In the genomic region with DNA sequence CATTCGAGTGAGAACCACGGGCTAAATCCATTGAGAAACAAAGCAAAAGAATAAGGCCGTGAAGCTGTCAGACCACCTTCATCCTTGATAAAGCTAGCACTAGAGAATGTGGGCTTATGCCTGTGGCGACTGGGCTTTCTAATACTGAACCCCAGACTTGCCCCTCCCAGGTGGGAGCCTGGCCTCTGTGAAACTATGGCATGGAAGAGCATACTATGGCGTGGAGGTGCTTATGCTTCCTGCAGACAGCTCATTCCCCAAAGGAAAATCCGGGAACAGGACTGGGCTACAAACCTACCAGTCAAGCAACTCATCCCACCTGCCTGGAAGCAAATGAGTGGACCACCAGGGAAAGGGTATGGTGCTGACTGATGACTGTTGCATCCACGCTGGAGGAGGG, we compare ENCODE assay signal across 1 cellular context.
TF ChIP-seq lines count a peak whose summit lies in the region.

No MANE protein-coding gene starts in this region.

TF ChIP-seq in HCT116, 20 proteins besides CTCF, POLR2A, EP300 and RAD21 (continued from another document):
- TF ChIP-seq, protein P1, sequence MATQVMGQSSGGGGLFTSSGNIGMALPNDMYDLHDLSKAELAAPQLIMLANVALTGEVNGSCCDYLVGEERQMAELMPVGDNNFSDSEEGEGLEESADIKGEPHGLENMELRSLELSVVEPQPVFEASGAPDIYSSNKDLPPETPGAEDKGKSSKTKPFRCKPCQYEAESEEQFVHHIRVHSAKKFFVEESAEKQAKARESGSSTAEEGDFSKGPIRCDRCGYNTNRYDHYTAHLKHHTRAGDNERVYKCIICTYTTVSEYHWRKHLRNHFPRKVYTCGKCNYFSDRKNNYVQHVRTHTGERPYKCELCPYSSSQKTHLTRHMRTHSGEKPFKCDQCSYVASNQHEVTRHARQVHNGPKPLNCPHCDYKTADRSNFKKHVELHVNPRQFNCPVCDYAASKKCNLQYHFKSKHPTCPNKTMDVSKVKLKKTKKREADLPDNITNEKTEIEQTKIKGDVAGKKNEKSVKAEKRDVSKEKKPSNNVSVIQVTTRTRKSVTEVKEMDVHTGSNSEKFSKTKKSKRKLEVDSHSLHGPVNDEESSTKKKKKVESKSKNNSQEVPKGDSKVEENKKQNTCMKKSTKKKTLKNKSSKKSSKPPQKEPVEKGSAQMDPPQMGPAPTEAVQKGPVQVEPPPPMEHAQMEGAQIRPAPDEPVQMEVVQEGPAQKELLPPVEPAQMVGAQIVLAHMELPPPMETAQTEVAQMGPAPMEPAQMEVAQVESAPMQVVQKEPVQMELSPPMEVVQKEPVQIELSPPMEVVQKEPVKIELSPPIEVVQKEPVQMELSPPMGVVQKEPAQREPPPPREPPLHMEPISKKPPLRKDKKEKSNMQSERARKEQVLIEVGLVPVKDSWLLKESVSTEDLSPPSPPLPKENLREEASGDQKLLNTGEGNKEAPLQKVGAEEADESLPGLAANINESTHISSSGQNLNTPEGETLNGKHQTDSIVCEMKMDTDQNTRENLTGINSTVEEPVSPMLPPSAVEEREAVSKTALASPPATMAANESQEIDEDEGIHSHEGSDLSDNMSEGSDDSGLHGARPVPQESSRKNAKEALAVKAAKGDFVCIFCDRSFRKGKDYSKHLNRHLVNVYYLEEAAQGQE (IDR thresholded peaks at IDR 0.05; ENCODE audit: low read depth), result no peak
- TF ChIP-seq SP1 (IDR thresholded peaks at IDR 0.05; ENCODE audit: low read depth) (no peak), ELF1 (IDR thresholded peaks at IDR 0.05; ENCODE audit: borderline replicate concordance, low read depth) (no peak), FOSL1 (IDR thresholded peaks at IDR 0.05; ENCODE audit: low read depth) (no peak), ZNF274 (IDR thresholded peaks at IDR 0.05; ENCODE audit: low read depth, low read length) (no peak), JUND (IDR thresholded peaks at IDR 0.05) (no peak), CBX3 (IDR thresholded peaks at IDR 0.05; ENCODE audit: low read depth) (no peak), TCF7L2 (IDR thresholded peaks at IDR 0.05; ENCODE audit: borderline replicate concordance, extremely low read depth, insufficient read depth, insufficient read length) (no peak)
- TF ChIP-seq, protein P2, sequence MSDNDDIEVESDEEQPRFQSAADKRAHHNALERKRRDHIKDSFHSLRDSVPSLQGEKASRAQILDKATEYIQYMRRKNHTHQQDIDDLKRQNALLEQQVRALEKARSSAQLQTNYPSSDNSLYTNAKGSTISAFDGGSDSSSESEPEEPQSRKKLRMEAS (IDR thresholded peaks at IDR 0.05), result no peak
